Comparison of ENCODE assay signal across 15 cellular contexts in genomic region chr5:172683264-172683663, GRCh38. TPM values are rescaled to one million over a fixed set of nuclear protein-coding genes. Genes with fewer than 3 reads are reported as not detected.
DNase-seq lines count a peak whose midpoint lies in the region; ATAC-seq, FAIRE-seq and TF ChIP-seq lines count a peak whose summit lies in the region.
"Had no signal": no experiment of that assay in that cellular context is flagged by ENCODE, and none has a peak within 500 bp of the region (broad histone marks: within the 10 kb centered on the region; RNA-seq: fewer than 3 reads in every experiment).

No MANE protein-coding gene starts in this region.

- peaks cover 6% of the 10 kb centered on the region for H3K27me3 Mint-ChIP-seq in activated naive CD4-positive, alpha-beta T cell treated with anti-CD3 and anti-CD28 coated beads for 36 hours (ENCODE audit: low read depth)
- peaks cover 42% of the 10 kb centered on the region for H3K27me3 Mint-ChIP-seq in astrocyte (ENCODE audit: low read depth, unreplicated experiment)
- H3K27me3 Mint-ChIP-seq in naive thymus-derived CD4-positive, alpha-beta T cell = peaks cover 0 to 23% (median 0%) of the 10 kb centered on the region in 5 donors

- peaks cover 4% of the 10 kb centered on the region for H3K4me1 ChIP-seq in astrocyte (ENCODE audit: insufficient read depth, low read length)
- peaks cover 0 to 2% of the 10 kb centered on the region in 2 donors for H3K4me1 ChIP-seq in naive thymus-derived CD4-positive, alpha-beta T cell (ENCODE audit: control insufficient read depth in 2 of 2, insufficient read depth in 2 of 2, low read length in 2 of 2)
- peaks cover 0 to 6% (median 1%) of the 10 kb centered on the region in 6 donors for H3K4me1 ChIP-seq in spleen
- H3K4me1 ChIP-seq: HAP-1 had no signal

- peak overlapping the region; percentile 33 for H3K27ac Mint-ChIP-seq in activated naive CD4-positive, alpha-beta T cell treated with anti-CD3 and anti-CD28 coated beads for 36 hours
- H3K27ac Mint-ChIP-seq in astrocyte (ENCODE audit: unreplicated experiment) = no peak overlapping the region
- peak overlapping the region in 3 of 9 donors; percentile 34 to 61 (median 57) for H3K27ac Mint-ChIP-seq in naive thymus-derived CD4-positive, alpha-beta T cell

- peaks cover 9% of the 10 kb centered on the region for H3K27me3 ChIP-seq in astrocyte (ENCODE audit: insufficient read depth, low read length)
- H3K27me3 ChIP-seq in naive thymus-derived CD4-positive, alpha-beta T cell (ENCODE audit: control insufficient read depth in 2 of 2, insufficient read depth in 2 of 2, low read length in 2 of 2) = no peaks in the 10 kb centered on the region
- H3K27me3 ChIP-seq in spleen (replicated peaks in 1 of 7) = peaks cover 0 to 18% (median 0%) of the 10 kb centered on the region in 7 donors
- H3K27me3 ChIP-seq: gastroesophageal sphincter had no signal

- 82 to 89% (median 84%) methylated on average over 30 to 53 of the region's 53 CpGs for WGBS in spleen, 5 donors

- peak overlapping the region; percentile 55 for H3K4me2 ChIP-seq in astrocyte (ENCODE audit: low read length)

- CTCF ChIA-PET in activated naive CD4-positive, alpha-beta T cell treated with anti-CD3 and anti-CD28 coated beads for 36 hours (lab: Charles Lee) = interaction anchor here (0.6 to 3.0 kb wide), 3 partner anchors 12 to 1858 kb away, joined by 3 to 10 read pairs (median 3); no protein-coding TSS in a partner anchor
- CTCF ChIA-PET in naive thymus-derived CD4-positive, alpha-beta T cell (lab: Charles Lee) = interaction anchor here (0.6 kb wide), 1 partner anchor 81 kb away, joined by 3 read pairs; no protein-coding TSS in a partner anchor

- DNase-seq in activated naive CD4-positive, alpha-beta T cell treated with anti-CD3 and anti-CD28 coated beads for 36 hours = no peak
- DNase-seq in activated naive CD4-positive, alpha-beta T cell treated with anti-CD3 and anti-CD28 coated beads, Interleukin-2, amount 50 U/mL, for 16 hours = no peak
- no peak for DNase-seq in astrocyte (ENCODE audit: low read depth)
- DNase-seq in naive thymus-derived CD4-positive, alpha-beta T cell = no peak
- DNase-seq in NOMO-1 treated with DMSO at 0.1 percent for 48 hours (lab: John Stamatoyannopoulos, UW; ENCODE audit: unreplicated experiment) = no peak
- DNase-seq in GM19240 (ENCODE audit: insufficient read length, low spot score) = no peak
- no peak for DNase-seq in spleen
- DNase-seq: caudate nucleus, DMS153, left colon, NCI-H1048 had no signal

- peak overlapping the region; percentile 64 for H3K4me3 Mint-ChIP-seq in activated naive CD4-positive, alpha-beta T cell treated with anti-CD3 and anti-CD28 coated beads for 36 hours
- no peak overlapping the region for H3K4me3 Mint-ChIP-seq in astrocyte (ENCODE audit: unreplicated experiment)
- H3K4me3 Mint-ChIP-seq in naive thymus-derived CD4-positive, alpha-beta T cell = peak overlapping the region; percentile 31 to 77 (median 69)

- POLR2A ChIA-PET in naive thymus-derived CD4-positive, alpha-beta T cell (lab: Charles Lee) = interaction anchor here (2.1 kb wide), 1 partner anchor 300 kb away, joined by 6 read pairs; the partner anchor contains the start of gene ATP6V0E1

- intact Hi-C loops in activated naive CD4-positive, alpha-beta T cell treated with anti-CD3 and anti-CD28 coated beads for 36 hours (cut with micrococcal nuclease) = no loop called here
- intact Hi-C loops in naive thymus-derived CD4-positive, alpha-beta T cell (cut with micrococcal nuclease) = loop anchor here in 1 of 2 donors (10.0 kb wide), 1 partner anchor 678 kb away; the partner anchor contains the start of gene FBXW11
- intact Hi-C loops in spleen (cut with DNase I; ENCODE audit: low total_unique reads) = no loop called here

- no peaks in the 10 kb centered on the region for H3K9me3 ChIP-seq in astrocyte (ENCODE audit: insufficient read depth, low read depth, low read length)
- no peaks in the 10 kb centered on the region for H3K9me3 ChIP-seq in naive thymus-derived CD4-positive, alpha-beta T cell (ENCODE audit: control insufficient read depth in 2 of 3, low read length in 3 of 3)
- peaks cover 0 to 7% (median 0%) of the 10 kb centered on the region in 8 donors for H3K9me3 ChIP-seq in spleen
- H3K9me3 ChIP-seq: gastroesophageal sphincter, HAP-1 had no signal

- TF ChIP-seq CTCF in astrocyte (IDR thresholded peaks at IDR 0.05; ENCODE audit: insufficient read depth, low read depth, low read length) (no peak), spleen (IDR thresholded peaks at IDR 0.05 in 8 of 11, conservative IDR thresholded peaks at IDR 0.05 in 3 of 11) (no peak)

- no peak for TF ChIP-seq POLR2A in spleen (IDR thresholded peaks at IDR 0.05)

- H3K36me3 ChIP-seq in astrocyte (ENCODE audit: insufficient read depth, low read length) (no peaks in the 10 kb centered on the region), spleen (no peaks in the 10 kb centered on the region)
- H3K36me3 ChIP-seq in naive thymus-derived CD4-positive, alpha-beta T cell (ENCODE audit: control insufficient read depth in 2 of 3, insufficient read depth in 3 of 3, low read length in 3 of 3) = no peaks in the 10 kb centered on the region
- H3K36me3 ChIP-seq: HAP-1 had no signal

- H2AFZ ChIP-seq in astrocyte (ENCODE audit: low read depth, low read length) = peak overlapping the region; percentile 69

- no peaks in the 10 kb centered on the region for H3K79me2 ChIP-seq in astrocyte (ENCODE audit: insufficient read depth, low read length)

- no peaks in the 10 kb centered on the region for H3K36me3 Mint-ChIP-seq in activated naive CD4-positive, alpha-beta T cell treated with anti-CD3 and anti-CD28 coated beads for 36 hours (ENCODE audit: low read depth)
- H3K36me3 Mint-ChIP-seq in astrocyte (ENCODE audit: low read depth, unreplicated experiment) = peaks cover 24% of the 10 kb centered on the region
- no peaks in the 10 kb centered on the region for H3K36me3 Mint-ChIP-seq in naive thymus-derived CD4-positive, alpha-beta T cell

- no peak for ATAC-seq in naive thymus-derived CD4-positive, alpha-beta T cell
- no peak for ATAC-seq in GM18502 (IDR thresholded peaks at IDR 0.05; ENCODE audit: poor library complexity, unreplicated experiment)
- ATAC-seq: gastroesophageal sphincter, left colon had no signal

- H3K9ac ChIP-seq in astrocyte (ENCODE audit: low read length) = no peak overlapping the region

- H3K4me3 ChIP-seq in astrocyte (ENCODE audit: insufficient read depth, low read depth, low read length) (no peak overlapping the region), spleen (peak overlapping the region in 1 of 8 donors; percentile 61)
- no peak overlapping the region for H3K4me3 ChIP-seq in naive thymus-derived CD4-positive, alpha-beta T cell (ENCODE audit: low read length)
- H3K4me3 ChIP-seq: gastroesophageal sphincter, HAP-1 had no signal

- H3K27ac ChIP-seq in astrocyte (ENCODE audit: low read depth, low read length) (no peak overlapping the region), spleen (no peak overlapping the region)
- no peak overlapping the region for H3K27ac ChIP-seq in naive thymus-derived CD4-positive, alpha-beta T cell (ENCODE audit: low read depth, low read length)

- FAIRE-seq in astrocyte (lab: Jason Lieb, UNC) = no peak
- FAIRE-seq: endothelial cell of umbilical vein had no signal

- no peaks in the 10 kb centered on the region for H3K9me3 Mint-ChIP-seq in activated naive CD4-positive, alpha-beta T cell treated with anti-CD3 and anti-CD28 coated beads for 36 hours
- peaks cover 19% of the 10 kb centered on the region for H3K9me3 Mint-ChIP-seq in astrocyte (ENCODE audit: unreplicated experiment)
- peaks cover 0 to 4% (median 0%) of the 10 kb centered on the region in 11 donors for H3K9me3 Mint-ChIP-seq in naive thymus-derived CD4-positive, alpha-beta T cell

- H4K20me1 ChIP-seq in astrocyte (ENCODE audit: insufficient read depth, low read length) = no peaks in the 10 kb centered on the region

- H3K4me1 Mint-ChIP-seq in activated naive CD4-positive, alpha-beta T cell treated with anti-CD3 and anti-CD28 coated beads for 36 hours (ENCODE audit: low read depth) = peaks cover 8% of the 10 kb centered on the region
- peaks cover 2% of the 10 kb centered on the region for H3K4me1 Mint-ChIP-seq in astrocyte (ENCODE audit: low read depth, unreplicated experiment)
- peaks cover 2 to 14% (median 8%) of the 10 kb centered on the region in 7 donors for H3K4me1 Mint-ChIP-seq in naive thymus-derived CD4-positive, alpha-beta T cell

RNA-seq across cellular contexts. Expression of gene NEURL1B, which starts 42.2 kb away (rescaled TPM):
- total RNA-seq in activated naive CD4-positive, alpha-beta T cell treated with anti-CD3 and anti-CD28 coated beads for 36 hours = under 1 TPM; 0.57 to 0.64 TPM
- total RNA-seq in astrocyte (7.5 and 9.8 TPM in 2 replicates), spleen (1 to 10 TPM in 6 of 7 donors, under 1 TPM in 1; 0.85 to 2.5 (median 1.6) TPM)
- total RNA-seq in naive thymus-derived CD4-positive, alpha-beta T cell = 1 to 10 TPM in 1 of 5 experiments, under 1 TPM in 4; 0.05 to 3.4 (median 0.34) TPM
- polyA plus RNA-seq in naive thymus-derived CD4-positive, alpha-beta T cell = under 1 TPM in 1 of 2 donors, not detected in 1; 0.11 TPM
- 1 to 10 TPM in 1 of 3 donors, under 1 TPM in 2; 0.26 to 1.0 (median 0.49) TPM for polyA plus RNA-seq in spleen
